ENCODE assay signal across 38 cellular contexts in the genomic region with DNA sequence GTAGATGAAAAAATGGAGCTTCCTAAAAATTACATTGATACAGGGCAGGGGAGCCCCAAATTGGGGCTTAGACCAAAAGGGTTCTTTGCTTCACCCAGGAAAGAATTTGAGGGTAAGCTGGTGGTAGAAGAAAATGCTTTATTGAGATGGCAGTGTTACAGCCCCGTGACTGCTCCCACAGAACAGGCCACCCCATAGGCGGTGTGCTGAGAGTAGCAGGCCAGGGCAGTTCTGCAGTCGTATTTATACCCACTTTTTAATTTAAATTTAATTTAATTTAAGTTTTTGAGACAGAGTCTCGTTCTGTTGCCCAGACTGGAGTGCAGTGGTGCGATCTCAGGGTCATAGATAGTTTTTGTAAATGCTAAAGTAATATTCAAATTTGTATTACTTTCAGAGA.
"Had no signal": no experiment of that assay in that cellular context is flagged by ENCODE, and none has a peak within 500 bp of the region (broad histone marks: within the 10 kb centered on the region; RNA-seq: fewer than 3 reads in every experiment).

No MANE protein-coding gene starts in this region.

- H3K27me3 ChIP-seq: adrenal gland, ascending aorta, body of pancreas, brain microvascular endothelial cell, breast epithelium, cardiac muscle cell had no signal

- H3K27me3 Mint-ChIP-seq: activated naive CD8-positive, alpha-beta T cell; activated naive CD8-positive, alpha-beta T cell treated with anti-CD3 and anti-CD28 coated beads for 36 hours; activated naive CD8-positive, alpha-beta T cell treated with anti-CD3 and anti-CD28 coated beads, Interleukin-2, amount 50 U/mL, for 24 hours; activated T-cell treated with anti-CD3 and anti-CD28 coated beads, Interleukin-2, amount 50 U/mL, for 24 hours; activated T-helper 17 cell treated with anti-CD3 and anti-CD28 coated beads, Interleukin-2, amount 50 U/mL, for 72 hours; central memory CD8-positive, alpha-beta T cell had no signal

- H3K4me1 ChIP-seq: adrenal gland, ascending aorta, body of pancreas, breast epithelium had no signal

- H3K4me3 ChIP-seq: adrenal gland, ascending aorta, body of pancreas, breast epithelium, cardiac muscle cell had no signal

- DNase-seq: activated effector memory CD4-positive, alpha-beta T cell treated with anti-CD3 and anti-CD28 coated beads, Interleukin-2, amount 50 U/mL, for 16 hours; activated effector memory CD4-positive, alpha-beta T cell treated with Interleukin-2 at 50 U/mL for 16 hours; activated gamma-delta T cell; activated gamma-delta T cell treated with Interleukin-2 at 50 U/mL for 16 hours; activated naive CD4-positive, alpha-beta T cell; activated naive CD4-positive, alpha-beta T cell treated with anti-CD3 and anti-CD28 coated beads for 36 hours; activated naive CD4-positive, alpha-beta T cell treated with anti-CD3 and anti-CD28 coated beads, Interleukin-2, amount 10 ng/mL, durations not matched to agents 7 days and 5 days; activated naive CD4-positive, alpha-beta T cell treated with anti-CD3 and anti-CD28 coated beads, Interleukin-2, amount 50 U/mL, for 16 hours; activated naive CD4-positive, alpha-beta T cell treated with Interleukin-2 at 50 U/mL for 16 hours; activated naive CD8-positive, alpha-beta T cell treated with anti-CD3 and anti-CD28 coated beads for 36 hours; activated naive CD8-positive, alpha-beta T cell treated with anti-CD3 and anti-CD28 coated beads, Interleukin-2, amount 10 ng/mL, durations not matched to agents 7 days and 5 days; activated naive CD8-positive, alpha-beta T cell treated with anti-CD3 and anti-CD28 coated beads, Interleukin-2, amount 50 U/mL, for 24 hours; activated T-cell treated with anti-CD3 and anti-CD28 coated beads, Interleukin-2, amount 50 U/mL, for 1 hour; activated T-cell treated with anti-CD3 and anti-CD28 coated beads, Interleukin-2, amount 50 U/mL, for 24 hours; activated T-cell treated with anti-CD3 and anti-CD28 coated beads, Interleukin-2, amount 50 U/mL, for 4 hours; activated T-cell treated with anti-CD3 and anti-CD28 coated beads, Interleukin-2, amount 50 U/mL, for 48 hours; activated T-cell treated with anti-CD3 and anti-CD28 coated beads, Interleukin-2, amount 50 U/mL, for 72 hours; adrenal gland; amniotic stem cell; amygdala; anterior cingulate cortex; aorta; body of pancreas; brain microvascular endothelial cell; caudate nucleus; central memory CD4-positive, alpha-beta T cell; cerebellar nuclear complex had no signal

- H3K27ac Mint-ChIP-seq: activated naive CD4-positive, alpha-beta T cell treated with anti-CD3 and anti-CD28 coated beads for 36 hours; activated naive CD4-positive, alpha-beta T cell treated with anti-CD3 and anti-CD28 coated beads, Interleukin-2, amount 10 ng/mL, durations not matched to agents 7 days and 5 days; activated naive CD4-positive, alpha-beta T cell treated with anti-CD3 and anti-CD28 coated beads, Interleukin-2, amount 50 U/mL, for 24 hours; activated naive CD4-positive, alpha-beta T cell treated with anti-CD3 and anti-CD28 coated beads, Interleukin-2, amount 50 U/mL, for 72 hours; activated naive CD8-positive, alpha-beta T cell; activated naive CD8-positive, alpha-beta T cell treated with anti-CD3 and anti-CD28 coated beads for 36 hours; activated naive CD8-positive, alpha-beta T cell treated with anti-CD3 and anti-CD28 coated beads, Interleukin-2, amount 10 ng/mL, durations not matched to agents 7 days and 5 days; activated naive CD8-positive, alpha-beta T cell treated with anti-CD3 and anti-CD28 coated beads, Interleukin-2, amount 50 U/mL, for 24 hours; activated T-cell treated with anti-CD3 and anti-CD28 coated beads, Interleukin-2, amount 50 U/mL, for 24 hours; activated T-cell treated with anti-CD3 and anti-CD28 coated beads, Interleukin-2, amount 50 U/mL, for 72 hours; activated T-helper 1 cell treated with anti-CD3 and anti-CD28 coated beads, Interleukin-12 subunit alpha, Interleukin-12 subunit beta, Interleukin-2, Interleukin-4 antibody, amounts not matched to agents 30 ng/mL and 10 ng/mL and 1 ng/mL, durations not matched to agents 14 hours and 24 hours and 36 hours; activated T-helper 17 cell treated with anti-CD3 and anti-CD28 coated beads, Interleukin-2, amount 50 U/mL, for 72 hours; activated T-helper 2 cell treated with anti-CD3 and anti-CD28 coated beads, Interferon-gamma antibody, Interleukin-2, Interleukin-4, amounts not matched to agents 10 μg/mL and 5 μg/mL and 100 μg/mL, durations not matched to agents 14 hours and 24 hours and 36 hours; brain had no signal

- H3K36me3 ChIP-seq: adrenal gland, ascending aorta, brain microvascular endothelial cell, breast epithelium, cardiac muscle cell had no signal

- H3K36me3 Mint-ChIP-seq: activated naive CD4-positive, alpha-beta T cell treated with anti-CD3 and anti-CD28 coated beads, Interleukin-2, amount 10 ng/mL, durations not matched to agents 7 days and 5 days; activated naive CD4-positive, alpha-beta T cell treated with anti-CD3 and anti-CD28 coated beads, Interleukin-2, amount 50 U/mL, for 24 hours; activated naive CD4-positive, alpha-beta T cell treated with anti-CD3 and anti-CD28 coated beads, Interleukin-2, amount 50 U/mL, for 72 hours; activated naive CD8-positive, alpha-beta T cell; activated naive CD8-positive, alpha-beta T cell treated with anti-CD3 and anti-CD28 coated beads for 36 hours; activated naive CD8-positive, alpha-beta T cell treated with anti-CD3 and anti-CD28 coated beads, Interleukin-2, amount 10 ng/mL, durations not matched to agents 7 days and 5 days; brain had no signal

- H3K9me3 Mint-ChIP-seq: activated naive CD4-positive, alpha-beta T cell treated with anti-CD3 and anti-CD28 coated beads for 36 hours; activated naive CD4-positive, alpha-beta T cell treated with anti-CD3 and anti-CD28 coated beads, Interleukin-2, amount 10 ng/mL, durations not matched to agents 7 days and 5 days; activated naive CD4-positive, alpha-beta T cell treated with anti-CD3 and anti-CD28 coated beads, Interleukin-2, amount 50 U/mL, for 24 hours; activated naive CD4-positive, alpha-beta T cell treated with anti-CD3 and anti-CD28 coated beads, Interleukin-2, amount 50 U/mL, for 72 hours; activated naive CD8-positive, alpha-beta T cell treated with anti-CD3 and anti-CD28 coated beads for 36 hours; activated naive CD8-positive, alpha-beta T cell treated with anti-CD3 and anti-CD28 coated beads, Interleukin-2, amount 10 ng/mL, durations not matched to agents 7 days and 5 days; activated naive CD8-positive, alpha-beta T cell treated with anti-CD3 and anti-CD28 coated beads, Interleukin-2, amount 50 U/mL, for 24 hours; activated T-cell treated with anti-CD3 and anti-CD28 coated beads, Interleukin-2, amount 50 U/mL, for 24 hours; activated T-cell treated with anti-CD3 and anti-CD28 coated beads, Interleukin-2, amount 50 U/mL, for 4 hours; activated T-cell treated with anti-CD3 and anti-CD28 coated beads, Interleukin-2, amount 50 U/mL, for 72 hours; activated T-helper 1 cell treated with anti-CD3 and anti-CD28 coated beads, Interleukin-12 subunit alpha, Interleukin-12 subunit beta, Interleukin-2, Interleukin-4 antibody, amounts not matched to agents 30 ng/mL and 10 ng/mL and 1 ng/mL, durations not matched to agents 14 hours and 24 hours and 36 hours; activated T-helper 17 cell treated with anti-CD3 and anti-CD28 coated beads, Interleukin-2, amount 50 U/mL, for 72 hours; activated T-helper 2 cell treated with anti-CD3 and anti-CD28 coated beads, Interferon-gamma antibody, Interleukin-2, Interleukin-4, amounts not matched to agents 10 μg/mL and 5 μg/mL and 100 μg/mL, durations not matched to agents 14 hours and 24 hours and 36 hours; central memory CD8-positive, alpha-beta T cell had no signal

- H3K9me3 ChIP-seq: adrenal gland, ascending aorta, body of pancreas, breast epithelium had no signal

- H3K4me1 Mint-ChIP-seq: activated naive CD4-positive, alpha-beta T cell treated with anti-CD3 and anti-CD28 coated beads, Interleukin-2, amount 50 U/mL, for 24 hours; activated naive CD8-positive, alpha-beta T cell treated with anti-CD3 and anti-CD28 coated beads for 36 hours; activated naive CD8-positive, alpha-beta T cell treated with anti-CD3 and anti-CD28 coated beads, Interleukin-2, amount 10 ng/mL, durations not matched to agents 7 days and 5 days; activated naive CD8-positive, alpha-beta T cell treated with anti-CD3 and anti-CD28 coated beads, Interleukin-2, amount 50 U/mL, for 24 hours; activated T-helper 17 cell treated with anti-CD3 and anti-CD28 coated beads, Interleukin-2, amount 50 U/mL, for 72 hours; central memory CD8-positive, alpha-beta T cell had no signal

- H3K4me3 Mint-ChIP-seq: activated naive CD4-positive, alpha-beta T cell treated with anti-CD3 and anti-CD28 coated beads for 36 hours; activated naive CD4-positive, alpha-beta T cell treated with anti-CD3 and anti-CD28 coated beads, Interleukin-2, amount 10 ng/mL, durations not matched to agents 7 days and 5 days; activated naive CD4-positive, alpha-beta T cell treated with anti-CD3 and anti-CD28 coated beads, Interleukin-2, amount 50 U/mL, for 24 hours; activated naive CD8-positive, alpha-beta T cell; activated naive CD8-positive, alpha-beta T cell treated with anti-CD3 and anti-CD28 coated beads for 36 hours; activated naive CD8-positive, alpha-beta T cell treated with anti-CD3 and anti-CD28 coated beads, Interleukin-2, amount 10 ng/mL, durations not matched to agents 7 days and 5 days; activated naive CD8-positive, alpha-beta T cell treated with anti-CD3 and anti-CD28 coated beads, Interleukin-2, amount 50 U/mL, for 24 hours; activated T-cell treated with anti-CD3 and anti-CD28 coated beads, Interleukin-2, amount 50 U/mL, for 24 hours; activated T-cell treated with anti-CD3 and anti-CD28 coated beads, Interleukin-2, amount 50 U/mL, for 4 hours; activated T-cell treated with anti-CD3 and anti-CD28 coated beads, Interleukin-2, amount 50 U/mL, for 72 hours; activated T-helper 1 cell treated with anti-CD3 and anti-CD28 coated beads, Interleukin-12 subunit alpha, Interleukin-12 subunit beta, Interleukin-2, Interleukin-4 antibody, amounts not matched to agents 30 ng/mL and 10 ng/mL and 1 ng/mL, durations not matched to agents 14 hours and 24 hours and 36 hours; activated T-helper 17 cell treated with anti-CD3 and anti-CD28 coated beads, Interleukin-2, amount 50 U/mL, for 72 hours; brain; central memory CD8-positive, alpha-beta T cell had no signal

- H3K27ac ChIP-seq: adrenal gland, ascending aorta, body of pancreas, brain microvascular endothelial cell, breast epithelium, cardiac muscle cell had no signal
